Comparison of ENCODE assay signal across 8 cellular contexts in the genomic region with DNA sequence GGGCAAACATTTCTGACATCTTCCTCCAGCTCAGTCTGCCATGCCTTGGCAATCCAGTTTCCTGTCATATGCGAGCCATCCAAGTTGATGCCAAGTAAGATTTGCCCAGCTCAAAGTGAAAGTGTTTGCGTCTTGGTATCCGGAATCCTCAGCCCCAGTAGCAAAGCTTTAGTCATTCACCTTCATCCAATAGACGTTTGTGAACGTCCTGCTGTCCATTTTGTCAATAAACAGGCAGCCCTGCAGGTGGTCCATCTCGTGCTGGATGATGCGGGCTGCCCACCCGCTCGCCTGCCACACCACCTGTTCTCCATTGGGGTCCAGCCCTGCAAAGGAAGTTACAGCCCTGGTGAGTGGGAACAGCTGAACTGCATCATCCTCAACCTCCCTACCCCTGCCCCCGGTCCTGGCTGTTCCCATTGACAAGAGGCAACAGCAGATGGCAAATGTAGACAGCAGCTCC. TPM values are rescaled to one million over a fixed set of nuclear protein-coding genes. Genes with fewer than 3 reads are reported as not detected.
DNase-seq lines count a peak whose midpoint lies in the region; ATAC-seq and TF ChIP-seq lines count a peak whose summit lies in the region.

No MANE protein-coding gene starts in this region.

- dilution Hi-C loops in mammary epithelial cell (cut with HindIII; ENCODE audit: low sequenced_read_pairs): loop anchor here (5.0 to 10.0 kb wide), 2 partner anchors 102 to 414 kb away; no protein-coding TSS in a partner anchor

- H3K79me2 ChIP-seq in mammary epithelial cell (ENCODE audit: insufficient read depth, low read length): peaks cover 83% of the 10 kb centered on the region

- H3K36me3 Mint-ChIP-seq in neural crest cell (ENCODE audit: low read depth): peaks cover 10% of the 10 kb centered on the region

- no peaks in the 10 kb centered on the region for H3K27me3 ChIP-seq in mammary epithelial cell (ENCODE audit: insufficient read depth, low read length)

- no peak overlapping the region for H3K9ac ChIP-seq in mammary epithelial cell (ENCODE audit: insufficient read depth, low read length)

- H3K4me1 ChIP-seq in mammary epithelial cell (ENCODE audit: insufficient read depth, low read length): peaks cover 28% of the 10 kb centered on the region

- WGBS in mammary epithelial cell (ENCODE audit: low coverage, missing lambda C conversion rate): 49% methylated on average over 7 of the region's 10 CpGs

- H3K27ac ChIP-seq in mammary epithelial cell (ENCODE audit: insufficient read depth, low read depth, low read length): no peak overlapping the region

- in situ Hi-C loops in mammary epithelial cell (cut with MboI; ENCODE audit: low sequenced_read_pairs in 2 of 2): no loop called here

- TF ChIP-seq POLR2A in NB4 (IDR thresholded peaks at IDR 0.05; ENCODE audit: extremely low read depth, insufficient read length): no peak

- H3K4me3 ChIP-seq in NB4 (ENCODE audit: low read depth, low read length): peak overlapping the region; percentile 89
- H3K4me3 ChIP-seq in mammary epithelial cell (replicated peaks in 1 of 3; ENCODE audit: insufficient read depth in 1 of 3, low read depth in 2 of 3, low read length in 3 of 3): peak overlapping the region; percentile 45 to 80 (median 79)

- peak overlapping the region; percentile 98 for H3K4me2 ChIP-seq in mammary epithelial cell (ENCODE audit: insufficient read depth, low read depth, low read length)

- intact Hi-C loops in mammary epithelial cell (cut with micrococcal nuclease): no loop called here

- H3K27ac Mint-ChIP-seq in neural crest cell (ENCODE audit: unreplicated experiment): no peak overlapping the region

- peaks cover 27% of the 10 kb centered on the region for H3K4me1 Mint-ChIP-seq in neural crest cell

- no peak overlapping the region for H2AFZ ChIP-seq in mammary epithelial cell (ENCODE audit: low read depth, low read length)

- no peaks in the 10 kb centered on the region for H3K27me3 Mint-ChIP-seq in neural crest cell (ENCODE audit: low read depth)

- H3K4me3 Mint-ChIP-seq in neural crest cell: peak overlapping the region; percentile 88

- BruUV-seq in mammary epithelial cell (replicated peaks; lab: Mats Ljungman, UMichigan): no TSS peak

- CTCF ChIA-PET in mammary epithelial cell (lab: Charles Lee; ENCODE audit: low non-redundant PET): no interaction called here

- H3K36me3 ChIP-seq in mammary epithelial cell (ENCODE audit: insufficient read depth, low read length): peaks cover 25% of the 10 kb centered on the region

- H4K20me1 ChIP-seq in mammary epithelial cell (ENCODE audit: insufficient read depth, low read length): peaks cover 1% of the 10 kb centered on the region

- no peaks in the 10 kb centered on the region for H3K9me3 ChIP-seq in mammary epithelial cell (replicated peaks; ENCODE audit: insufficient read depth, low read length)

- H3K9me3 Mint-ChIP-seq in neural crest cell: no peaks in the 10 kb centered on the region

- DNase-seq in DMS 273 (lab: John Stamatoyannopoulos, UW; ENCODE audit: unreplicated experiment): peak; percentile 77
- DNase-seq in NB4 (ENCODE audit: low read depth): no peak
- DNase-seq in mammary epithelial cell: peak; percentile 62
- DNase-seq in neural crest cell (ENCODE audit: low read depth, low spot score): no peak
- no peak for DNase-seq in stimulated activated CD4-positive, alpha-beta T cell treated with anti-CD3 and anti-CD28 coated beads, Interleukin-4, amount 100 ng/mL, for 1 hour
- DNase-seq in activated CD4-positive, CD25-positive, alpha-beta regulatory T cell treated with anti-CD3 and anti-CD28 coated beads, Interleukin-2, amount 50 U/mL, for 72 hours: no peak
- DNase-seq in NCI-H2029 (lab: John Stamatoyannopoulos, UW): no peak

- no peak for ATAC-seq in HG03354 (IDR thresholded peaks at IDR 0.05; ENCODE audit: poor library complexity, severe bottlenecking, unreplicated experiment)

- no peak for TF ChIP-seq CTCF in NB4 (IDR thresholded peaks at IDR 0.05; ENCODE audit: low read depth, low read length)
- TF ChIP-seq CTCF in mammary epithelial cell (conservative IDR thresholded peaks at IDR 0.05 in 1 of 2, IDR thresholded peaks at IDR 0.05 in 1 of 2; ENCODE audit: extremely low read depth in 1 of 2, insufficient read depth in 1 of 2, low read depth in 1 of 2, low read length in 2 of 2): no peak
- TF ChIP-seq CTCF in neural crest cell (conservative IDR thresholded peaks at IDR 0.05): no peak

RNA-seq across cellular contexts. Expression of gene PDF, which starts 1.5 kb away (rescaled TPM):
- total RNA-seq in mammary epithelial cell (10 to 100 TPM; 20.2 to 21.7 TPM), neural crest cell (19.4 and 20.1 TPM in 2 replicates)
- 14.4 TPM for polyA plus RNA-seq in mammary epithelial cell
- 0.67 TPM for polyA minus RNA-seq in mammary epithelial cell

RNA-seq across cellular contexts. Expression of gene COG8, which starts 10.5 kb away (rescaled TPM):
- total RNA-seq in mammary epithelial cell: 10 to 100 TPM; 24.3 to 32.7 TPM
- polyA plus RNA-seq in mammary epithelial cell: 25.8 TPM
- polyA minus RNA-seq in mammary epithelial cell: 26.5 TPM
- 64.2 and 67.6 TPM in 2 replicates for total RNA-seq in neural crest cell

RNA-seq across cellular contexts. Expression of gene NIP7, which starts 10.7 kb away (rescaled TPM):
- total RNA-seq in mammary epithelial cell: 10 to 100 TPM; 24.8 to 43.2 TPM
- polyA plus RNA-seq in mammary epithelial cell: 19.7 TPM
- 52.6 TPM for polyA minus RNA-seq in mammary epithelial cell
- 42.0 and 42.3 TPM in 2 replicates for total RNA-seq in neural crest cell

RNA-seq across cellular contexts. Expression of gene VPS4A, which starts 17.7 kb away (rescaled TPM):
- total RNA-seq in mammary epithelial cell (10 to 100 TPM; 32.0 to 38.4 TPM), neural crest cell (35.3 and 36.5 TPM in 2 replicates)
- 22.6 TPM for polyA plus RNA-seq in mammary epithelial cell
- polyA minus RNA-seq in mammary epithelial cell: 49.4 TPM

RNA-seq across cellular contexts. Expression of gene TMED6, which starts 22.7 kb away (rescaled TPM):
- total RNA-seq in mammary epithelial cell: under 1 TPM; 0.17 to 0.56 TPM
- polyA plus RNA-seq in mammary epithelial cell: not detected
- polyA minus RNA-seq in mammary epithelial cell: not detected
- total RNA-seq in neural crest cell: 0.56 and 0.82 TPM in 2 replicates

Comparison
In these comparisons a context has a peak if more than half of its experiments do, and no peak if none do; other contexts are left out.
1. DNase-seq: peak in DMS 273 (single experiment) and mammary epithelial cell (single experiment); none in NB4 (single experiment), neural crest cell (single experiment), stimulated activated CD4-positive, alpha-beta T cell treated with anti-CD3 and anti-CD28 coated beads, Interleukin-4, amount 100 ng/mL, for 1 hour (single experiment), activated CD4-positive, CD25-positive, alpha-beta regulatory T cell treated with anti-CD3 and anti-CD28 coated beads, Interleukin-2, amount 50 U/mL, for 72 hours (single experiment) and NCI-H2029 (single experiment).